1 cellular context compared by ENCODE assay signal in the genomic region with DNA sequence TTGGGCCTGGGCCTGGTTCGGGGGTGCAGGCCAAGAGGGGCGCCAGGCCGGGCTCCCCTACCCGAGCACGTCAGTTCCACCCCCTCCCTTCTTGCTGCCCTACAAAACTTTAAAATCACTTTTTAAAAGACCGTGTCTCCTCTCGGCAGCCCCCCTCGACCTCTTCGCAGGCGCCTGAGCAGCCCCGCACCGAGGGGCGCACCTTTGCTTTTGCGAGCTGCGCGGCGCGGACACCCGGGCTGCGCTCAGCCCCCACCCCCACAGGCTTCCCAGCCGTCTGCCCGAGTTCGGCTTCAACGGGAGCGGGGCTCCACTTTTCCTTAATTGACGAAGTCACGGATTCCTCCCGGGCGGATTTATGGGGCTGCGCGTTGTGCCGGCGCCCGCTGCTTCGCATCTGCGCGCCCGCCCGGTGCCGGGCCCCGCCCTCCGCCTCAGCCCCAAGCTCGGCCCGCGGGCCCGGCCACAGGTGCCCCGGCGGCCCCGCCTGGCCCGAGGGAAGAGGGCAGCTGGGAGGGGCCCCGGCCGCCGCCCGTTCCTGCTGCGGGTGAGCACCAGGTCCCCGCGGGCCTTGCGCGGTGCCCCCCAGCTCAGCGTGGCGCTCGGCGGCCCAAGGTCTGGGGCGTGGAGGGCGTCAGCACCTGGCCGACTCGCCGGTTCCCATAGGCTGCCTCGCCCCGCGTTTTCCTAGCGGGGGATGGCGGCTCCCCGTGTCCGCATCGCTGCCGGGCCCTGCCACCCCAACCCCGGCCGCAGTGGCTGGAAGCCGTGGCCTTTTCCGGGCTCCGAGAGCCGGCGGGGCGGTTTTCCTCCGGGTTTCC.
TF ChIP-seq lines count a peak whose summit lies in the region.

No MANE protein-coding gene starts in this region.

TF ChIP-seq in H1, 55 proteins besides CTCF, POLR2A, EP300 and RAD21 (continued from another document):
- no peak for TF ChIP-seq TAF1 (IDR thresholded peaks at IDR 0.05; ENCODE audit: low read depth, low read length)
